ENCODE assay signal across 10 cellular contexts in the genomic region with DNA sequence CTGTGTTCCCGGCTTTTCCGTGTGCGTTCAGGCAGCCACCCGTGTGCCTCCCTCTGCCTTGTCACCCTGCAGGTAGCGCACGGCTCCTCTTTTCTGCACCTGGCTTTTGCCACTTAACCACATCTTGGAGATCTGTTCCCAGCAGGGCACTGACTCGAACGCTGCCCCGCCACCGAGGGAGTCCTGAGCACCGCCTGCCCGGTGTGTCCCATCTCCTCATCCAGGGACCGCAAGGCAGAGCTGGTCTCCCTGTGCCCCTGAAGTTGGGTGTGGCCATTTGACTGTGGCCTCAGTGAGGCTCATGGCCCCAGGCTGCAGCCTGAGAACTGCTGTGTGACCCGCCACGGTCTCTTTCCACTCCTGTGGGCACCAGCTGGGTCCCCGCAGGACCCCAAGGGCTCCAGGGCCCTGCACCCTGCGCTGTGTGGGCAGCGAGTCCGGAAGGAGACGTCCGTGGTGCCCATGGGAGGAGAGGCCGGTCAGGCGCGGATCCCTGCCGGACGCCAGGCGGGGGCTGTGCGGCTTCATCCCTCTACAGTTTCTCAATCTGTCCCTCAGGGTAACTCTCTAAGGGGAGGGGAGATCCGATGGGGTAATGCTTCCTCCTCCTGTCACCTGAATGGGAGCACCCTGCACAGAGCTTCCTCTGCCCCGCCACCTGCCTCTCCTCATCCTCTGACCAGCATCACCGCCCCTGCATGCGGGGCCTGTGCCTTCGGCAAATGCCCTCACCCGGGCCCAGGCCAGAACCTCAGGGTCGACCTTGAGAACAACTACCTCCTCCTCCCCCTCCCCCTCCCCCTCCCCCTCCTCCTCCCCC. TPM values are rescaled to one million over a fixed set of nuclear protein-coding genes. Genes with fewer than 3 reads are reported as not detected.
DNase-seq lines count a peak whose midpoint lies in the region; ATAC-seq, FAIRE-seq and TF ChIP-seq lines count a peak whose summit lies in the region.
"Had no signal": no experiment of that assay in that cellular context is flagged by ENCODE, and none has a peak within 500 bp of the region (broad histone marks: within the 10 kb centered on the region; RNA-seq: fewer than 3 reads in every experiment).

No MANE protein-coding gene starts in this region.

- CTCF ChIA-PET in CD8-positive, alpha-beta memory T cell (lab: Charles Lee): interaction anchor here (1.3 to 1.6 kb wide), 3 partner anchors 8 to 32 kb away, joined by 3 to 4 read pairs (median 4); no protein-coding TSS in a partner anchor
- CTCF ChIA-PET in HepG2 (lab: Yijun Ruan, JAX; ENCODE audit: low intra/inter-chr PET ratio, low total read pairs): interaction anchor here (0.9 to 1.5 kb wide), 2 partner anchors 24 to 50 kb away, joined by 3 to 10 read pairs; a partner anchor contains a TSS

- no peaks in the 10 kb centered on the region for H4K20me1 ChIP-seq in HepG2 (ENCODE audit: insufficient read depth, low read length)

- intact Hi-C loops in HepG2 (cut with micrococcal nuclease; ENCODE audit: unreplicated experiment): loop anchor here (2.0 to 5.0 kb wide), 3 partner anchors 15 to 476 kb away; no protein-coding TSS in a partner anchor

- no peak for FAIRE-seq in HepG2 (lab: Jason Lieb, UNC)

- H3K27ac Mint-ChIP-seq in CD8-positive, alpha-beta memory T cell: peak overlapping the region in 1 of 8 donors; percentile 66

- 53% methylated on average over 22 of the region's 35 CpGs for WGBS in HepG2 (ENCODE audit: low lambda C conversion rate)

- TF ChIP-seq RAD21 in HepG2 (CRISPR knock-in tag; IDR thresholded peaks at IDR 0.05): no peak

- peaks cover 5 to 17% of the 10 kb centered on the region in 2 donors for H3K27me3 Mint-ChIP-seq in CD8-positive, alpha-beta memory T cell

- H3K9ac ChIP-seq in HepG2 (ENCODE audit: insufficient read depth, low read depth, low read length): peak overlapping the region; percentile 29; the same call in 1 of the 2 replicates

- H3K4me3 ChIP-seq in CD8-positive, alpha-beta memory T cell (ENCODE audit: low read length): no peak overlapping the region
- H3K4me3 ChIP-seq in HepG2 (replicated peaks in 1 of 3; ENCODE audit: insufficient read depth in 1 of 3, low read depth in 2 of 3, low read length in 3 of 3): peak overlapping the region in 1 of 3 experiments; percentile 10; a peak in 1 of 6 replicates

- POLR2A ChIA-PET in CD8-positive, alpha-beta memory T cell (lab: Charles Lee): no interaction called here
- POLR2A ChIA-PET in HepG2 (lab: Yijun Ruan, JAX): interaction anchor here (0.7 to 4.4 kb wide), 5 partner anchors 8 to 50 kb away, joined by 3 to 30 read pairs (median 10); a partner anchor contains a TSS

- H3K27me3 ChIP-seq in CD8-positive, alpha-beta memory T cell (ENCODE audit: insufficient read depth, low read length, poor library complexity, severe bottlenecking): no peaks in the 10 kb centered on the region
- peaks cover 0 to 2% of the 10 kb centered on the region in 2 experiments; a peak in 1 of 5 replicates for H3K27me3 ChIP-seq in HepG2 (ENCODE audit: control insufficient read depth in 1 of 2, insufficient read depth in 2 of 2, low read length in 2 of 2)

- peaks cover 16 to 39% (median 18%) of the 10 kb centered on the region in 3 donors for H3K4me1 Mint-ChIP-seq in CD8-positive, alpha-beta memory T cell

- TF ChIP-seq EP300 in HepG2 (IDR thresholded peaks at IDR 0.05; ENCODE audit: low read depth in 2 of 2, low read length in 2 of 2): no peak
- no peak for TF ChIP-seq EP300 in HepG2 (CRISPR knock-in tag; IDR thresholded peaks at IDR 0.05; ENCODE audit: borderline replicate concordance)

- H3K4me3 Mint-ChIP-seq in CD8-positive, alpha-beta memory T cell: peak overlapping the region in 6 of 7 donors; percentile 37 to 88 (median 63)

- in situ Hi-C loops in GM13977 (cut with MboI; ENCODE audit: low pct_unique_long_range_greater_than_20kb, low sequenced_read_pairs, unreplicated experiment) (no loop called here), HepG2 (cut with HindIII; ENCODE audit: extremely low pct_ligation_motif_present, low pct_unique_long_range_greater_than_20kb) (no loop called here)

- H3K4me2 ChIP-seq in HepG2 (ENCODE audit: low read depth, low read length): peak overlapping the region; percentile 51; the same call in 1 of the 2 replicates

- no peak overlapping the region for H2AFZ ChIP-seq in HepG2 (ENCODE audit: low read length)

- H3K36me3 Mint-ChIP-seq in CD8-positive, alpha-beta memory T cell: peaks cover 0 to 20% (median 0%) of the 10 kb centered on the region in 3 donors

- peaks cover 31% of the 10 kb centered on the region for H3K4me1 ChIP-seq in CD8-positive, alpha-beta memory T cell (ENCODE audit: insufficient read depth, low read length)
- H3K4me1 ChIP-seq in HepG2 (ENCODE audit: insufficient read depth, low read length): peaks cover 45% of the 10 kb centered on the region

- no peaks in the 10 kb centered on the region for H3K9me3 Mint-ChIP-seq in CD8-positive, alpha-beta memory T cell

- no peak for TF ChIP-seq CTCF in GM13977 (IDR thresholded peaks at IDR 0.05; ENCODE audit: extremely low read depth, insufficient read depth, missing control alignments)
- 0 out of 2 replicates have a peak, but pooled peaks have one; percentile 4 for TF ChIP-seq CTCF in HepG2 (CRISPR knock-in tag; IDR thresholded peaks at IDR 0.05)

- no peak for DNase-seq in CD8-positive, alpha-beta memory T cell
- peak; percentile 61 for DNase-seq in GM13977 (ENCODE audit: low spot score)
- DNase-seq in SHP77 (lab: John Stamatoyannopoulos, UW): peak; percentile 83 to 86
- DNase-seq in HepG2 (ENCODE audit: low spot score): no peak
- no peak for DNase-seq in NCI-H1105 (lab: John Stamatoyannopoulos, UW)
- DNase-seq: activated naive CD4-positive, alpha-beta T cell treated with anti-CD3 and anti-CD28 coated beads, Interleukin-2, amount 50 U/mL, for 16 hours; stimulated activated CD4-positive, alpha-beta T cell treated with anti-CD3 and anti-CD28 coated beads, Interleukin-12 subunit alpha, Interleukin-12 subunit beta, amount 100 ng/mL, for 4 hours had no signal

- H3K36me3 ChIP-seq in CD8-positive, alpha-beta memory T cell (ENCODE audit: insufficient read depth, low read length): peaks cover 6% of the 10 kb centered on the region
- peaks cover 7 to 20% of the 10 kb centered on the region in 2 experiments; a peak in 4 of 5 replicates for H3K36me3 ChIP-seq in HepG2 (replicated peaks in 1 of 2; ENCODE audit: control insufficient read depth in 1 of 2, insufficient read depth in 2 of 2, low read length in 2 of 2)

- H3K9me3 ChIP-seq in CD8-positive, alpha-beta memory T cell (ENCODE audit: low read length): no peaks in the 10 kb centered on the region
- H3K9me3 ChIP-seq in HepG2 (ENCODE audit: low read length): no peaks in the 10 kb centered on the region

- TF ChIP-seq POLR2A in HepG2 (IDR thresholded peaks at IDR 0.05; ENCODE audit: insufficient read depth in 1 of 2, low read depth in 2 of 2, low read length in 2 of 2): no peak

- ATAC-seq in HepG2 (no peak; the same call in 2 of the 3 replicates), HG03378 (IDR thresholded peaks at IDR 0.05; ENCODE audit: unreplicated experiment) (no peak), HG03520 (IDR thresholded peaks at IDR 0.05; ENCODE audit: unreplicated experiment) (no peak)
- ATAC-seq in activated CD4-positive, CD25-positive, alpha-beta regulatory T cell treated with anti-CD3 and anti-CD28 coated beads, Interleukin-2, amount 50 U/mL, for 24 hours: no peak

- no peak overlapping the region for H3K27ac ChIP-seq in CD8-positive, alpha-beta memory T cell (ENCODE audit: low read depth, low read length)
- peak overlapping the region; percentile 26 for H3K27ac ChIP-seq in HepG2 (ENCODE audit: extremely low read length, insufficient read depth, low read length)

- BruUV-seq in HepG2 (replicated peaks; lab: Mats Ljungman, UMichigan): no TSS peak

- peaks cover 26% of the 10 kb centered on the region for H3K79me2 ChIP-seq in HepG2 (ENCODE audit: insufficient read depth, low read length)

RNA-seq across cellular contexts. Expression of a gene that starts 1.8 kb away (rescaled TPM):
- total RNA-seq in CD8-positive, alpha-beta memory T cell: 100 to 1,000 TPM in 1 of 2 experiments, 10 to 100 TPM in 1; 96.6 to 111 TPM
- polyA plus RNA-seq in CD8-positive, alpha-beta memory T cell: 26.1 TPM
- 17.3 and 29.0 TPM in 2 replicates for total RNA-seq in HepG2 (2016; rRNA removed; fragmentation: Illumina TruSeq; extraction: Trizol)
- total RNA-seq in HepG2 (2016; cell fraction: cytosol; rRNA removed; fragmentation: Illumina TruSeq; extraction: Trizol; ENCODE audit: low read depth): 5.1 and 5.5 TPM in 2 replicates
- total RNA-seq in HepG2 (2016; cell fraction: insoluble cytoplasmic fraction; rRNA removed; fragmentation: Illumina TruSeq; extraction: Trizol): 10.4 and 29.7 TPM in 2 replicates
- total RNA-seq in HepG2 (2016; cell fraction: membrane; rRNA removed; fragmentation: Illumina TruSeq; extraction: Trizol): 7.6 and 9.1 TPM in 2 replicates
- total RNA-seq in HepG2 (2016; cell fraction: nucleus; rRNA removed; fragmentation: Illumina TruSeq; extraction: Trizol): 41.5 and 48.7 TPM in 2 replicates
- 13.7 and 18.2 TPM in 2 replicates for polyA plus RNA-seq in HepG2 (2011; rRNA removed)
- 13.7 and 18.1 TPM in 2 replicates for polyA plus RNA-seq in HepG2 (2011; cell fraction: cytosol; rRNA removed)
- 167 and 254 TPM in 2 replicates for polyA plus RNA-seq in HepG2 (2011; cell fraction: nucleus; rRNA removed)
- polyA plus RNA-seq in HepG2 (2012): 20.5 and 22.5 TPM in 2 replicates
- polyA plus RNA-seq in HepG2 (2016; cell fraction: cytosol; fragmentation: Illumina TruSeq; extraction: Trizol; ENCODE audit: low read depth): 3.9 and 4.3 TPM in 2 replicates
- polyA plus RNA-seq in HepG2 (2016; cell fraction: insoluble cytoplasmic fraction; fragmentation: Illumina TruSeq; extraction: Trizol; ENCODE audit: low read depth): 11.9 and 26.2 TPM in 2 replicates
- 6.0 and 6.1 TPM in 2 replicates for polyA plus RNA-seq in HepG2 (2016; cell fraction: membrane; fragmentation: Illumina TruSeq; extraction: Trizol; ENCODE audit: low read depth)
- 118 and 123 TPM in 2 replicates for polyA plus RNA-seq in HepG2 (2016; cell fraction: nucleus; fragmentation: Illumina TruSeq; extraction: Trizol; ENCODE audit: insufficient read depth, low read depth)
- 33.5 and 55.8 TPM in 2 replicates for polyA minus RNA-seq in HepG2 (2011; rRNA and poly(A)+ RNA removed; ENCODE audit: low replicate concordance)
- polyA minus RNA-seq in HepG2 (2011; cell fraction: cytosol; rRNA and poly(A)+ RNA removed): 18.4 and 23.7 TPM in 2 replicates
- 25.5 and 29.1 TPM in 2 replicates for polyA minus RNA-seq in HepG2 (2011; cell fraction: nucleus; rRNA and poly(A)+ RNA removed)

RNA-seq across cellular contexts. Expression of a gene that starts 24.6 kb away (rescaled TPM):
- total RNA-seq in CD8-positive, alpha-beta memory T cell: 10 to 100 TPM; 36.6 to 41.1 TPM
- 0.85 TPM for polyA plus RNA-seq in CD8-positive, alpha-beta memory T cell
- total RNA-seq in HepG2 (2016; rRNA removed; fragmentation: Illumina TruSeq; extraction: Trizol): 9.2 and 10.4 TPM in 2 replicates
- 1.4 and 1.5 TPM in 2 replicates for total RNA-seq in HepG2 (2016; cell fraction: cytosol; rRNA removed; fragmentation: Illumina TruSeq; extraction: Trizol; ENCODE audit: low read depth)
- 8.1 and 11.1 TPM in 2 replicates for total RNA-seq in HepG2 (2016; cell fraction: insoluble cytoplasmic fraction; rRNA removed; fragmentation: Illumina TruSeq; extraction: Trizol)
- total RNA-seq in HepG2 (2016; cell fraction: membrane; rRNA removed; fragmentation: Illumina TruSeq; extraction: Trizol): 4.0 and 4.6 TPM in 2 replicates
- 6.5 TPM in 2 replicates for total RNA-seq in HepG2 (2016; cell fraction: nucleus; rRNA removed; fragmentation: Illumina TruSeq; extraction: Trizol)
- polyA plus RNA-seq in HepG2 (2011; rRNA removed): 7.3 and 13.8 TPM in 2 replicates
- polyA plus RNA-seq in HepG2 (2011; cell fraction: cytosol; rRNA removed): 6.2 and 7.3 TPM in 2 replicates
- polyA plus RNA-seq in HepG2 (2011; cell fraction: nucleus; rRNA removed): 63.2 and 72.7 TPM in 2 replicates
- 15.2 and 31.6 TPM in 2 replicates for polyA plus RNA-seq in HepG2 (2012)
- 0.54 and 0.61 TPM in 2 replicates for polyA plus RNA-seq in HepG2 (2016; cell fraction: cytosol; fragmentation: Illumina TruSeq; extraction: Trizol; ENCODE audit: low read depth)
- 6.5 and 8.2 TPM in 2 replicates for polyA plus RNA-seq in HepG2 (2016; cell fraction: insoluble cytoplasmic fraction; fragmentation: Illumina TruSeq; extraction: Trizol; ENCODE audit: low read depth)
- 1.9 TPM in 2 replicates for polyA plus RNA-seq in HepG2 (2016; cell fraction: membrane; fragmentation: Illumina TruSeq; extraction: Trizol; ENCODE audit: low read depth)
- 19.6 and 20.9 TPM in 2 replicates for polyA plus RNA-seq in HepG2 (2016; cell fraction: nucleus; fragmentation: Illumina TruSeq; extraction: Trizol; ENCODE audit: insufficient read depth, low read depth)
- 11.1 and 17.4 TPM in 2 replicates for polyA minus RNA-seq in HepG2 (2011; rRNA and poly(A)+ RNA removed; ENCODE audit: low replicate concordance)
- polyA minus RNA-seq in HepG2 (2011; cell fraction: cytosol; rRNA and poly(A)+ RNA removed): 12.7 and 12.8 TPM in 2 replicates
- polyA minus RNA-seq in HepG2 (2011; cell fraction: nucleus; rRNA and poly(A)+ RNA removed): 10.8 and 12.7 TPM in 2 replicates

RNA-seq across cellular contexts. Expression of a gene that starts 46.7 kb away (rescaled TPM):
- total RNA-seq in CD8-positive, alpha-beta memory T cell: 1 to 10 TPM; 2.1 to 2.3 TPM
- polyA plus RNA-seq in CD8-positive, alpha-beta memory T cell: 0.71 TPM
- total RNA-seq in HepG2 (2016; rRNA removed; fragmentation: Illumina TruSeq; extraction: Trizol): 1.8 and 5.8 TPM in 2 replicates
- total RNA-seq in HepG2 (2016; cell fraction: cytosol; rRNA removed; fragmentation: Illumina TruSeq; extraction: Trizol; ENCODE audit: low read depth): 5.5 and 6.3 TPM in 2 replicates
- 2.1 and 6.3 TPM in 2 replicates for total RNA-seq in HepG2 (2016; cell fraction: insoluble cytoplasmic fraction; rRNA removed; fragmentation: Illumina TruSeq; extraction: Trizol)
- 2.9 and 3.0 TPM in 2 replicates for total RNA-seq in HepG2 (2016; cell fraction: membrane; rRNA removed; fragmentation: Illumina TruSeq; extraction: Trizol)
- 7.9 and 10.2 TPM in 2 replicates for total RNA-seq in HepG2 (2016; cell fraction: nucleus; rRNA removed; fragmentation: Illumina TruSeq; extraction: Trizol)
- polyA plus RNA-seq in HepG2 (2011; rRNA removed): 12.4 and 15.0 TPM in 2 replicates
- 2.3 and 4.4 TPM in 2 replicates for polyA plus RNA-seq in HepG2 (2011; cell fraction: cytosol; rRNA removed)
- 231 and 294 TPM in 2 replicates for polyA plus RNA-seq in HepG2 (2011; cell fraction: nucleus; rRNA removed)
- polyA plus RNA-seq in HepG2 (2012): 5.9 and 10.1 TPM in 2 replicates
- 1.1 and 1.7 TPM in 2 replicates for polyA plus RNA-seq in HepG2 (2016; cell fraction: cytosol; fragmentation: Illumina TruSeq; extraction: Trizol; ENCODE audit: low read depth)
- polyA plus RNA-seq in HepG2 (2016; cell fraction: insoluble cytoplasmic fraction; fragmentation: Illumina TruSeq; extraction: Trizol; ENCODE audit: low read depth): 1.9 and 2.3 TPM in 2 replicates
- 1.3 and 1.7 TPM in 2 replicates for polyA plus RNA-seq in HepG2 (2016; cell fraction: membrane; fragmentation: Illumina TruSeq; extraction: Trizol; ENCODE audit: low read depth)
- polyA plus RNA-seq in HepG2 (2016; cell fraction: nucleus; fragmentation: Illumina TruSeq; extraction: Trizol; ENCODE audit: insufficient read depth, low read depth): 32.1 and 32.9 TPM in 2 replicates
- polyA minus RNA-seq in HepG2 (2011; rRNA and poly(A)+ RNA removed; ENCODE audit: low replicate concordance): 17.6 and 22.4 TPM in 2 replicates
- 2.2 and 2.5 TPM in 2 replicates for polyA minus RNA-seq in HepG2 (2011; cell fraction: cytosol; rRNA and poly(A)+ RNA removed)
- 26.2 and 30.8 TPM in 2 replicates for polyA minus RNA-seq in HepG2 (2011; cell fraction: nucleus; rRNA and poly(A)+ RNA removed)

RNA-seq across cellular contexts. Expression of a gene that starts 50.1 kb away (rescaled TPM):
- total RNA-seq in CD8-positive, alpha-beta memory T cell: not detected
- not detected for polyA plus RNA-seq in CD8-positive, alpha-beta memory T cell
- 3.1 and 9.5 TPM in 2 replicates for total RNA-seq in HepG2 (2016; rRNA removed; fragmentation: Illumina TruSeq; extraction: Trizol)
- total RNA-seq in HepG2 (2016; cell fraction: cytosol; rRNA removed; fragmentation: Illumina TruSeq; extraction: Trizol; ENCODE audit: low read depth): 4.3 and 4.6 TPM in 2 replicates
- 3.8 and 10.6 TPM in 2 replicates for total RNA-seq in HepG2 (2016; cell fraction: insoluble cytoplasmic fraction; rRNA removed; fragmentation: Illumina TruSeq; extraction: Trizol)
- 5.7 and 6.3 TPM in 2 replicates for total RNA-seq in HepG2 (2016; cell fraction: membrane; rRNA removed; fragmentation: Illumina TruSeq; extraction: Trizol)
- 11.4 and 11.7 TPM in 2 replicates for total RNA-seq in HepG2 (2016; cell fraction: nucleus; rRNA removed; fragmentation: Illumina TruSeq; extraction: Trizol)
- polyA plus RNA-seq in HepG2 (2011; rRNA removed): 20.4 and 33.1 TPM in 2 replicates
- polyA plus RNA-seq in HepG2 (2011; cell fraction: cytosol; rRNA removed): 9.9 and 13.2 TPM in 2 replicates
- polyA plus RNA-seq in HepG2 (2011; cell fraction: nucleus; rRNA removed): 144 and 175 TPM in 2 replicates
- polyA plus RNA-seq in HepG2 (2012): 8.4 and 10.9 TPM in 2 replicates
- polyA plus RNA-seq in HepG2 (2016; cell fraction: cytosol; fragmentation: Illumina TruSeq; extraction: Trizol; ENCODE audit: low read depth): 3.6 and 4.0 TPM in 2 replicates
- 4.3 and 5.0 TPM in 2 replicates for polyA plus RNA-seq in HepG2 (2016; cell fraction: insoluble cytoplasmic fraction; fragmentation: Illumina TruSeq; extraction: Trizol; ENCODE audit: low read depth)
- polyA plus RNA-seq in HepG2 (2016; cell fraction: membrane; fragmentation: Illumina TruSeq; extraction: Trizol; ENCODE audit: low read depth): 4.3 and 5.3 TPM in 2 replicates
- 25.4 and 29.2 TPM in 2 replicates for polyA plus RNA-seq in HepG2 (2016; cell fraction: nucleus; fragmentation: Illumina TruSeq; extraction: Trizol; ENCODE audit: insufficient read depth, low read depth)
- polyA minus RNA-seq in HepG2 (2011; rRNA and poly(A)+ RNA removed; ENCODE audit: low replicate concordance): 70.5 and 85.2 TPM in 2 replicates
- polyA minus RNA-seq in HepG2 (2011; cell fraction: cytosol; rRNA and poly(A)+ RNA removed): 6.3 and 12.4 TPM in 2 replicates
- polyA minus RNA-seq in HepG2 (2011; cell fraction: nucleus; rRNA and poly(A)+ RNA removed): 27.6 and 31.7 TPM in 2 replicates

Comparison
In these comparisons a context has a peak if more than half of its experiments do, and no peak if none do; other contexts are left out.
1. DNase-seq: peak in GM13977 (single experiment) and SHP77 (2 of 2); none in CD8-positive, alpha-beta memory T cell (0 of 5), HepG2 (single experiment) and NCI-H1105 (single experiment).